In the genomic region with DNA sequence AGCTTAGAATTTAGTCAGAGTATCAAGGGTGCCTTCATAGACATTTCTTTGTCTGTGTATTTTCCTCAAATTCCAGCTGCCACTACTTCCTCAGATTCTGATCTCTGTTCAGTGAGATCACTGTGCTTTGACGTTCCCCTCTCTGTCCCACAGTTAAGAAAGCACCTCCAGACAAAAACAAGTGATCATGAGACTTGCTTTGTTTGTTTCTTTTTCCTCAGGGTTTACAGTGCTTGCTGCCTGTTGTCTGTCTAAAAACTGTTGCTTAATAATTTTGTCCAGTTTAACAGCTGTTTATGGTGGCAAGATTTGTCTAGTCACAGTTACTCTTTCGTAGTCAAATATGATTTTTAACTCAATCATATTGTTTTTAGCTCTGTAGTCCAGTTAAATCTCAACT, we compare ENCODE assay signal across 15 cellular contexts. TPM values are rescaled to one million over a fixed set of nuclear protein-coding genes. Genes with fewer than 3 reads are reported as not detected.
DNase-seq lines count a peak whose midpoint lies in the region; ATAC-seq and TF ChIP-seq lines count a peak whose summit lies in the region.
"Had no signal": no experiment of that assay in that cellular context is flagged by ENCODE, and none has a peak within 500 bp of the region (broad histone marks: within the 10 kb centered on the region; RNA-seq: fewer than 3 reads in every experiment).

No MANE protein-coding gene starts in this region.

- no peak overlapping the region for H3K4me3 Mint-ChIP-seq in WTC11
- no peak overlapping the region for H3K4me3 Mint-ChIP-seq in osteocyte (ENCODE audit: unreplicated experiment)
- H3K4me3 Mint-ChIP-seq: activated CD4-positive, alpha-beta T cell treated with anti-CD3 and anti-CD28 coated beads, Interleukin-2, amount 10 ng/mL, durations not matched to agents 7 days and 5 days; B cell had no signal

- H3K27ac Mint-ChIP-seq in WTC11 (peak overlapping the region; percentile 8; the same call in 1 of the 2 replicates), osteocyte (ENCODE audit: unreplicated experiment) (peak overlapping the region; percentile 83)
- H3K27ac Mint-ChIP-seq: activated CD4-positive, alpha-beta T cell treated with anti-CD3 and anti-CD28 coated beads, Interleukin-2, amount 10 ng/mL, durations not matched to agents 7 days and 5 days; B cell had no signal

- peaks cover 14% of the 10 kb centered on the region for H3K36me3 ChIP-seq in MG63

- POLR2A ChIA-PET in WTC11 (lab: Charles Lee), result no interaction called here

- H3K4me1 Mint-ChIP-seq in WTC11 (peaks cover 35% of the 10 kb centered on the region), osteocyte (ENCODE audit: unreplicated experiment) (peaks cover 25% of the 10 kb centered on the region)

- H3K4me3 ChIP-seq in fibroblast of pulmonary artery (replicated peaks; ENCODE audit: low read depth, low read length) (no peak overlapping the region), MG63 (no peak overlapping the region)

- no peak for TF ChIP-seq CTCF in WTC11 (IDR thresholded peaks at IDR 0.05)
- TF ChIP-seq CTCF in fibroblast of pulmonary artery (IDR thresholded peaks at IDR 0.05; ENCODE audit: low read length, missing control alignments), result no peak
- TF ChIP-seq CTCF in osteocyte (IDR thresholded peaks at IDR 0.05), result no peak

- H3K27me3 Mint-ChIP-seq in WTC11 (ENCODE audit: low read depth) (no peaks in the 10 kb centered on the region), osteocyte (ENCODE audit: unreplicated experiment) (no peaks in the 10 kb centered on the region)
- H3K27me3 Mint-ChIP-seq: activated CD4-positive, alpha-beta T cell treated with anti-CD3 and anti-CD28 coated beads, Interleukin-2, amount 10 ng/mL, durations not matched to agents 7 days and 5 days; B cell had no signal

- no peak for ATAC-seq in WTC11
- no peak for ATAC-seq in stimulated activated naive CD8-positive, alpha-beta T cell treated with anti-CD3 and anti-CD28 coated beads, Interleukin-15, Interleukin-2, amounts not matched to agents 100 U/mL and 50 U/mL, for 24 hours

- no peaks in the 10 kb centered on the region for H3K9me3 Mint-ChIP-seq in WTC11
- H3K9me3 Mint-ChIP-seq in osteocyte (ENCODE audit: unreplicated experiment), result peaks cover 10% of the 10 kb centered on the region
- H3K9me3 Mint-ChIP-seq: activated CD4-positive, alpha-beta T cell treated with anti-CD3 and anti-CD28 coated beads, Interleukin-2, amount 10 ng/mL, durations not matched to agents 7 days and 5 days had no signal

- no peaks in the 10 kb centered on the region; the same call in 1 of the 2 replicates for H3K9me3 ChIP-seq in MG63

- CTCF ChIA-PET in WTC11 (lab: Charles Lee), result no interaction called here

- no peaks in the 10 kb centered on the region for H3K27me3 ChIP-seq in MG63

- DNase-seq in ELF-1 (ENCODE audit: low read depth, low spot score) (peak; percentile 9), WTC11 (ENCODE audit: low spot score) (no peak), fibroblast of pulmonary artery (ENCODE audit: low read depth) (peak; percentile 88), osteocyte (ENCODE audit: extremely low spot score, unreplicated experiment) (no peak), nucleus accumbens (lab: John Stamatoyannopoulos, UW) (no peak), MG63 (no peak), COLO668 (lab: John Stamatoyannopoulos, UW; ENCODE audit: unreplicated experiment) (no peak)
- DNase-seq in stimulated activated naive CD8-positive, alpha-beta T cell treated with anti-CD3 and anti-CD28 coated beads, Interleukin-15, Interleukin-2, amounts not matched to agents 100 U/mL and 50 U/mL, for 24 hours, result no peak
- DNase-seq: activated CD4-positive, alpha-beta T cell treated with anti-CD3 and anti-CD28 coated beads, Interleukin-2, amount 10 ng/mL, durations not matched to agents 7 days and 5 days; DND-41; NCI-H187 treated with DMSO at 0.1 percent for 48 hours; NCI-H774; stimulated activated naive CD4-positive, alpha-beta T cell; T-helper 9 cell had no signal

- peaks cover 19% of the 10 kb centered on the region for H3K36me3 Mint-ChIP-seq in WTC11
- peaks cover 38% of the 10 kb centered on the region for H3K36me3 Mint-ChIP-seq in osteocyte (ENCODE audit: unreplicated experiment)

TF ChIP-seq in WTC11, 78 proteins besides CTCF, POLR2A, EP300 and RAD21:
- TF ChIP-seq SOX15 (CRISPR knock-in tag; IDR thresholded peaks at IDR 0.05) (no peak), HMGA2 (CRISPR knock-in tag; IDR thresholded peaks at IDR 0.05) (no peak), TCF7 (CRISPR knock-in tag; IDR thresholded peaks at IDR 0.05; ENCODE audit: low read depth) (no peak), MXD4 (CRISPR knock-in tag; IDR thresholded peaks at IDR 0.05; ENCODE audit: borderline replicate concordance) (no peak), GABPB1 (CRISPR knock-in tag; IDR thresholded peaks at IDR 0.05) (no peak), JAZF1 (CRISPR knock-in tag; IDR thresholded peaks at IDR 0.05) (no peak), ZNF232 (CRISPR knock-in tag; IDR thresholded peaks at IDR 0.05) (no peak), ETV6 (CRISPR knock-in tag; IDR thresholded peaks at IDR 0.05) (no peak), MYBL2 (CRISPR knock-in tag; IDR thresholded peaks at IDR 0.05) (no peak), FOXK1 (CRISPR knock-in tag; IDR thresholded peaks at IDR 0.05) (no peak), FOXP1 (CRISPR knock-in tag; IDR thresholded peaks at IDR 0.05; ENCODE audit: borderline replicate concordance) (no peak), ZNF423 (CRISPR knock-in tag; IDR thresholded peaks at IDR 0.05) (no peak)
- TF ChIP-seq, protein P1, sequence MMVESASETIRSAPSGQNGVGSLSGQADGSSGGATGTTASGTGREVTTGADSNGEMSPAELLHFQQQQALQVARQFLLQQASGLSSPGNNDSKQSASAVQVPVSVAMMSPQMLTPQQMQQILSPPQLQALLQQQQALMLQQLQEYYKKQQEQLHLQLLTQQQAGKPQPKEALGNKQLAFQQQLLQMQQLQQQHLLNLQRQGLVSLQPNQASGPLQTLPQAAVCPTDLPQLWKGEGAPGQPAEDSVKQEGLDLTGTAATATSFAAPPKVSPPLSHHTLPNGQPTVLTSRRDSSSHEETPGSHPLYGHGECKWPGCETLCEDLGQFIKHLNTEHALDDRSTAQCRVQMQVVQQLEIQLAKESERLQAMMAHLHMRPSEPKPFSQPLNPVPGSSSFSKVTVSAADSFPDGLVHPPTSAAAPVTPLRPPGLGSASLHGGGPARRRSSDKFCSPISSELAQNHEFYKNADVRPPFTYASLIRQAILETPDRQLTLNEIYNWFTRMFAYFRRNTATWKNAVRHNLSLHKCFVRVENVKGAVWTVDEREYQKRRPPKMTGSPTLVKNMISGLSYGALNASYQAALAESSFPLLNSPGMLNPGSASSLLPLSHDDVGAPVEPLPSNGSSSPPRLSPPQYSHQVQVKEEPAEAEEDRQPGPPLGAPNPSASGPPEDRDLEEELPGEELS (CRISPR knock-in tag; IDR thresholded peaks at IDR 0.05), result no peak

RNA-seq across cellular contexts. Expression of a gene that starts 29.1 kb away (rescaled TPM):
- total RNA-seq in WTC11 (2021) (22.3 to 27.8 TPM (median 25.5 TPM) in 3 replicates), osteocyte (15.9 and 18.5 TPM in 2 replicates)
- total RNA-seq in MG63 (2014; rRNA removed; shearing (Covaris generic); ENCODE audit: low replicate concordance), result 21.4 and 27.3 TPM in 2 replicates

Comparison
In these comparisons a context has a peak if more than half of its experiments do, and no peak if none do; other contexts are left out.
1. DNase-seq: peak in ELF-1 (single experiment) and fibroblast of pulmonary artery (single experiment); none in WTC11 (single experiment), osteocyte (single experiment), nucleus accumbens (0 of 56), stimulated activated naive CD8-positive, alpha-beta T cell treated with anti-CD3 and anti-CD28 coated beads, Interleukin-15, Interleukin-2, amounts not matched to agents 100 U/mL and 50 U/mL, for 24 hours (single experiment), MG63 (single experiment) and COLO668 (single experiment).